In the genomic region with DNA sequence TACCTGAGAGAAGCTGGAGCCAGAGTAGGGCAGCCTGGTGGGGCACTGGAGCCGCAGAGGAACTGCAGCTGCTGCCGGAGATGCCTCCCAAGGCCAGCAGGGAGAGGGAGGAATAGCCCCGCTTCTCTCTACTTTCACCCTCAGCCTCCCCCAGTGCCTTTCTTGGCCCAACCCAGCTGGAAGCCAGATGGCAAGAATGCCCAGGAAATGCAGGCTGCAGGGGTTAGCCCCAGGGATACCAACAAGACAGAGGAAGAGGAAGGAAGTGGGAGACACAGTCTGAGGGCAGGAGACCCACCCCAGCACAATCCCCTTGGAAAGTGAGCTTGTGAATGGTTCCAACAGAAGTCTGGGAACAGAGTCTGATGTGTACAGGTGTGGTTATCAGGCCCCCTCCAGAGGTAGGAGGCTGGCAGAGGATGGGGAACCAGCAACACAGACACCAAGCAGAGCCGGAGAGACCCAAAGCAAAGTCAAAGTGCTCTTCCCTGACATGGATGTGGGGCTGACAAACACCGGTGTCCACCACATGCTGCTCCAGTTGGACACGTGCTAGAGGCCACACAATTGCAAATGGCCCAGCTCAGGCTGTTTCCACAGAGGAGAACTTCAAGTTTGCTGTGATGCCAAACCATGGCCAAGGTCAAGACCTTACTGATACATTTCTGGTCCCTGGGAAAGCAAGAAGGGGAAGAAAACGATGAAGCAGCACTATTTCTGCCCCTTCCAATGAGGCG, we compare ENCODE assay signal across 27 cellular contexts.
"Had no signal": no experiment of that assay in that cellular context is flagged by ENCODE, and none has a peak within 500 bp of the region (broad histone marks: within the 10 kb centered on the region; RNA-seq: fewer than 3 reads in every experiment).

No MANE protein-coding gene starts in this region.

- FAIRE-seq: astrocyte had no signal

- H3K4me1 ChIP-seq: adrenal gland, body of pancreas, breast epithelium, SJSA1 had no signal

- H3K27ac ChIP-seq: adrenal gland, body of pancreas, breast epithelium, SJSA1, WERI-Rb-1 had no signal

- H3K9ac ChIP-seq: SK-N-SH had no signal

- H3K36me3 ChIP-seq: adrenal gland, breast epithelium, SJSA1, WERI-Rb-1 had no signal

- H3K4me3 ChIP-seq: adrenal gland, body of pancreas, breast epithelium, SJSA1 had no signal

- H3K4me3 Mint-ChIP-seq: activated CD4-positive, alpha-beta T cell treated with anti-CD3 and anti-CD28 coated beads, Interleukin-2, amount 10 ng/mL, durations not matched to agents 24 days and 14 days; activated CD8-positive, alpha-beta T cell treated with anti-CD3 and anti-CD28 coated beads for 36 hours; activated naive CD4-positive, alpha-beta T cell treated with anti-CD3 and anti-CD28 coated beads for 36 hours; activated T-cell treated with anti-CD3 and anti-CD28 coated beads, Interleukin-2, amount 50 U/mL, for 24 hours; activated T-helper 1 cell treated with anti-CD3 and anti-CD28 coated beads, Interleukin-12 subunit alpha, Interleukin-12 subunit beta, Interleukin-2, Interleukin-4 antibody, amounts not matched to agents 30 ng/mL and 10 ng/mL and 1 ng/mL, durations not matched to agents 14 hours and 24 hours and 36 hours; T-cell had no signal

- H3K4me2 ChIP-seq: SK-N-SH had no signal

- H3K27ac Mint-ChIP-seq: activated CD4-positive, alpha-beta T cell treated with anti-CD3 and anti-CD28 coated beads, Interleukin-2, amount 10 ng/mL, durations not matched to agents 24 days and 14 days; activated CD8-positive, alpha-beta T cell treated with anti-CD3 and anti-CD28 coated beads for 36 hours; activated naive CD4-positive, alpha-beta T cell treated with anti-CD3 and anti-CD28 coated beads for 36 hours; activated naive CD4-positive, alpha-beta T cell treated with anti-CD3 and anti-CD28 coated beads, Interleukin-2, amount 50 U/mL, for 72 hours; activated T-cell treated with anti-CD3 and anti-CD28 coated beads, Interleukin-2, amount 50 U/mL, for 24 hours; activated T-helper 1 cell treated with anti-CD3 and anti-CD28 coated beads, Interleukin-12 subunit alpha, Interleukin-12 subunit beta, Interleukin-2, Interleukin-4 antibody, amounts not matched to agents 30 ng/mL and 10 ng/mL and 1 ng/mL, durations not matched to agents 14 hours and 24 hours and 36 hours; T-cell had no signal

- ATAC-seq: activated CD8-positive, alpha-beta T cell treated with anti-CD3 and anti-CD28 coated beads for 36 hours; activated naive CD4-positive, alpha-beta T cell treated with anti-CD3 and anti-CD28 coated beads, Interleukin-2, amount 50 U/mL, for 72 hours; body of pancreas; Panc1; T-cell had no signal

- DNase-seq: activated CD4-positive, alpha-beta T cell treated with anti-CD3 and anti-CD28 coated beads, Interleukin-2, amount 10 ng/mL, durations not matched to agents 24 days and 14 days; activated CD4-positive, alpha-beta T cell treated with anti-CD3 and anti-CD28 coated beads, Interleukin-2, amount 50 U/mL, for 4 hours; activated CD8-positive, alpha-beta T cell treated with anti-CD3 and anti-CD28 coated beads for 36 hours; activated gamma-delta T cell treated with Interleukin-2 at 50 U/mL for 16 hours; activated naive CD4-positive, alpha-beta T cell treated with anti-CD3 and anti-CD28 coated beads for 36 hours; activated T-cell treated with anti-CD3 and anti-CD28 coated beads, Interleukin-2, amount 50 U/mL, for 24 hours; adrenal gland; body of pancreas; Karpas-422; NCI-H1105; NCI-H1417 treated with DMSO at 0.1 percent for 48 hours; NCI-H1694; NCI-H2029; NCI-H2171; NCI-H510A; SHP77 treated with DMSO at 0.1 percent for 48 hours; SK-N-SH; T-cell; T-helper 2 cell; T-helper 9 cell; WERI-Rb-1 had no signal

- H3K27me3 ChIP-seq: adrenal gland, body of pancreas, breast epithelium, SJSA1 had no signal

- H3K36me3 Mint-ChIP-seq: T-cell had no signal

- H3K4me1 Mint-ChIP-seq: activated CD4-positive, alpha-beta T cell treated with anti-CD3 and anti-CD28 coated beads, Interleukin-2, amount 10 ng/mL, durations not matched to agents 24 days and 14 days; T-cell had no signal

- H3K9me3 ChIP-seq: adrenal gland, body of pancreas, breast epithelium, SJSA1, SK-N-SH had no signal
